13 cellular contexts compared by ENCODE assay signal in genomic region chr9:124756011-124756410, GRCh38. TPM values are rescaled to one million over a fixed set of nuclear protein-coding genes. Genes with fewer than 3 reads are reported as not detected.
DNase-seq lines count a peak whose midpoint lies in the region; ATAC-seq and TF ChIP-seq lines count a peak whose summit lies in the region.
"Had no signal": no experiment of that assay in that cellular context is flagged by ENCODE, and none has a peak within 500 bp of the region (broad histone marks: within the 10 kb centered on the region; RNA-seq: fewer than 3 reads in every experiment).

No MANE protein-coding gene starts in this region.

- H3K27ac ChIP-seq in HCT116 (ENCODE audit: low read depth, low read length), result no peak overlapping the region
- H3K27ac ChIP-seq in iPS-20b (ENCODE audit: low read length), result no peak overlapping the region

- H2AFZ ChIP-seq in HCT116 (ENCODE audit: low read depth, low read length, poor library complexity, severe bottlenecking), result no peak overlapping the region

- H3K9me3 ChIP-seq in HCT116 (ENCODE audit: control insufficient read depth in 1 of 2, insufficient read depth in 1 of 2, low read depth in 1 of 2, low read length in 2 of 2) (no peaks in the 10 kb centered on the region), iPS-20b (ENCODE audit: insufficient read depth, low read depth, low read length) (no peaks in the 10 kb centered on the region)

- no peak for TF ChIP-seq POLR2A in HCT116 (IDR thresholded peaks at IDR 0.05; ENCODE audit: borderline replicate concordance, extremely low read depth, insufficient read depth, insufficient read length)

- H3K4me3 ChIP-seq in HCT116 (replicated peaks in 1 of 2; ENCODE audit: low read depth in 1 of 2, low read length in 2 of 2), result no peak overlapping the region
- H3K4me3 ChIP-seq in iPS-20b (ENCODE audit: low read length), result peak overlapping the region; percentile 62; the same call in 1 of the 2 replicates

- no peaks in the 10 kb centered on the region for H3K9me2 ChIP-seq in HCT116 (ENCODE audit: insufficient read depth)

- POLR2A ChIA-PET in HCT116 (lab: Charles Lee), result no interaction called here

- H3K4me2 ChIP-seq in HCT116 (ENCODE audit: low read length), result no peak overlapping the region

- DNase-seq in HCT116 (ENCODE audit: low read depth, low spot score), result no peak
- peak; percentile 26 for DNase-seq in NCI-H69 (lab: John Stamatoyannopoulos, UW)
- DNase-seq in NCI-H1105 treated with DMSO at 0.1 percent for 48 hours (lab: John Stamatoyannopoulos, UW), result no peak
- DNase-seq in T-helper 9 cell, result no peak
- no peak for DNase-seq in NOMO-1 treated with DMSO at 0.1 percent for 48 hours (lab: John Stamatoyannopoulos, UW; ENCODE audit: unreplicated experiment)
- DNase-seq: C1 segment of cervical spinal cord; CD4-positive, alpha-beta T cell; DMS79 treated with DMSO at 0.1 percent for 48 hours; EL; GDM1; KBM-7 had no signal

- RAD21 ChIA-PET in HCT116 (lab: Charles Lee; ENCODE audit: low non-redundant PET in 1 of 2, low total read pairs in 2 of 2, uncharacterized antibody in 2 of 2, unreplicated experiment in 2 of 2), result no interaction called here

- intact Hi-C loops in HCT116 (cut with micrococcal nuclease), result no loop called here

- H4K20me1 ChIP-seq in HCT116 (ENCODE audit: insufficient read depth), result peaks cover 13% of the 10 kb centered on the region; the same call in 1 of the 2 replicates

- CTCF ChIA-PET in HCT116 (lab: Charles Lee), result interaction anchor here (1.0 to 1.2 kb wide), 2 partner anchors 10 to 139 kb away, joined by 3 read pairs; no protein-coding TSS in a partner anchor

- no peaks in the 10 kb centered on the region for H3K27me3 ChIP-seq in HCT116 (ENCODE audit: insufficient read depth, low read length)
- no peaks in the 10 kb centered on the region for H3K27me3 ChIP-seq in iPS-20b (ENCODE audit: insufficient read depth, low read length)

- ATAC-seq in HCT116 (no peak), GM18870 (IDR thresholded peaks at IDR 0.05; ENCODE audit: unreplicated experiment) (no peak)

- no peak for TF ChIP-seq CTCF in HCT116 (IDR thresholded peaks at IDR 0.05 in 2 of 3, conservative IDR thresholded peaks at IDR 0.05 in 1 of 3; ENCODE audit: borderline replicate concordance in 1 of 3, insufficient read depth in 1 of 3, low read depth in 2 of 3, low read length in 2 of 3)

- peaks cover 22 to 41% of the 10 kb centered on the region in 2 experiments for H3K4me1 ChIP-seq in HCT116 (ENCODE audit: control insufficient read depth in 1 of 2, insufficient read depth in 2 of 2, low read length in 2 of 2)
- H3K4me1 ChIP-seq in iPS-20b (ENCODE audit: insufficient read depth, low read length), result peaks cover 67% of the 10 kb centered on the region

- H3K9ac ChIP-seq in HCT116 (ENCODE audit: low read length) (no peak overlapping the region), iPS-20b (ENCODE audit: low read depth, low read length) (no peak overlapping the region; the same call in 1 of the 2 replicates)

- H3K36me3 ChIP-seq in HCT116 (ENCODE audit: control insufficient read depth in 1 of 2, insufficient read depth in 2 of 2, low read length in 2 of 2) (no peaks in the 10 kb centered on the region), iPS-20b (ENCODE audit: insufficient read depth, low read depth, low read length) (no peaks in the 10 kb centered on the region)

- no peak for TF ChIP-seq RAD21 in HCT116 (IDR thresholded peaks at IDR 0.05; ENCODE audit: low read depth)

- H3K79me2 ChIP-seq in HCT116 (ENCODE audit: insufficient read depth, low read length), result peaks cover 93% of the 10 kb centered on the region

- BruUV-seq in HCT116 (replicated peaks; lab: Mats Ljungman, UMichigan), result no TSS peak

TF ChIP-seq in HCT116, 20 proteins besides CTCF, POLR2A, EP300 and RAD21:
- TF ChIP-seq TCF7L2 (IDR thresholded peaks at IDR 0.05; ENCODE audit: borderline replicate concordance, extremely low read depth, insufficient read depth, insufficient read length) (peak; percentile 10), YY1 (IDR thresholded peaks at IDR 0.05; ENCODE audit: extremely low read depth, insufficient replicate concordance, low read depth, low read length) (no peak)
TF ChIP-seq in HCT116: peak in this region for 1.

RNA-seq across cellular contexts. Expression of gene NR6A1, which starts 15.1 kb away (rescaled TPM):
- total RNA-seq in HCT116 (2021; ENCODE audit: unreplicated experiment), result 9.9 TPM
- 3.5 and 3.7 TPM in 2 replicates for polyA plus RNA-seq in HCT116 (2012)
- total RNA-seq: CD4-positive, alpha-beta T cell had no signal

RNA-seq across cellular contexts. Expression of gene OLFML2A, which starts 20.9 kb away (rescaled TPM):
- 6.3 TPM for total RNA-seq in HCT116 (2021; ENCODE audit: unreplicated experiment)
- polyA plus RNA-seq in HCT116 (2012), result 2.8 and 3.3 TPM in 2 replicates
- total RNA-seq: CD4-positive, alpha-beta T cell had no signal
